8 cellular contexts compared by ENCODE assay signal in the genomic region with DNA sequence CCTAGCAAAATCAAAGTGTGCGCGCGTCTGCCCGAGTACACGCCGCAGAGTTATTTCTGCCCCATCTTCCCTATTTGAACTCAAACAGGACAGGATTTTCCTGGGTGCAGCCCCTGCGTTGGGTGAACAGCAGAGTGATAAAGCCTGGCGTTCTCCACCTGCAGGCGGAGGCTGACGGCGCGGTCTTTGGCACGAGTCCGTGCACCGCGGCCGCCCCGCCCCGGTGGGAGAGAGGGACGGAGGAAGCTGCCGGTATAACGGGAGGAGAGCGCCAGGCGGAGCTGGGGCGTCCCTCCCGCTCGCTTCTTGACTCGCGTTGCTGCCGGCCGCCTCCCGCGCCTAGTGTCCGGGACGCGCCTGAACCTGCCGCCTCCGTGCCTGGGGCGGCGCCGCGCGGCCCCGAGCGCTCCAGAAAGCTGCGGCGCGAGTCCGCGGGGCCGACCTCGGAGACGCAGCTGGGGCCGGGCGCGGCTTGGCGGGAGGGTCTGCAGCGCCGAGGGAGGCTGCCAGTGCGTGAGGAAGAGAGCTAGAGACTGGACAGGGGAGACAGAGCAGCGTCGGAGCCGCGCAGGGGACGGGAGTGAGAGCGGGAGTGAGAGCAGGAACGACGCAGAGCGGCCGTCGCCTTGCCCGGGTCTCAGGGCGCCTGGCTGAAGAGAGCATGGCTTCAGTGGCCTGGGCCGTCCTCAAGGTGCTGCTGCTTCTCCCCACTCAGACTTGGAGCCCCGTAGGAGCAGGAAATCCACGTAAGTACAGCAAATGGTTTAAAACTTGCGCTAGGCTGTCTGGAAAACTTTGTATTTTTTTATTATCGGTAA.
A peak's percentile ranks its signal among the peaks of the same experiment; 100 is the strongest.
DNase-seq lines count a peak whose midpoint lies in the region; ATAC-seq and TF ChIP-seq lines count a peak whose summit lies in the region.
"Not testable (repeated sequence)": the region's sequence is repeated elsewhere in the genome, so short reads cannot be mapped to it uniquely, and the experiment has no call there.

No MANE protein-coding gene starts in this region.

- TF ChIP-seq POLR2A in tibial nerve (IDR thresholded peaks at IDR 0.05) = not testable (repeated sequence)

- peak overlapping the region; percentile 30 for H3K4me2 ChIP-seq in H9 (ENCODE audit: insufficient read depth, insufficient read length, low read length)

- H3K36me3 ChIP-seq in ectodermal cell (ENCODE audit: control insufficient read depth, insufficient read depth, low read length); left ventricle myocardium inferior; lung (ENCODE audit: control insufficient read depth in 2 of 2, insufficient read depth in 2 of 2, low read length in 2 of 2); tibial nerve: not testable (repeated sequence)

- not testable (repeated sequence) for H2BK5ac ChIP-seq in H9 (ENCODE audit: insufficient read length, low read length)

- not testable (repeated sequence) for H3K9me3 ChIP-seq in H9 (ENCODE audit: control insufficient read depth, low read depth, low read length); ectodermal cell (ENCODE audit: control insufficient read depth, low read length); left ventricle myocardium inferior (replicated peaks); lung (ENCODE audit: control insufficient read depth in 2 of 2, insufficient read depth in 1 of 2, low read length in 1 of 2); tibial nerve

- not testable (repeated sequence) for H3K27me3 ChIP-seq in H9 (ENCODE audit: insufficient read depth, low read length); ectodermal cell (ENCODE audit: control insufficient read depth, insufficient read depth, low read length, poor library complexity, severe bottlenecking); left ventricle myocardium inferior (ENCODE audit: low read depth); lung (ENCODE audit: control insufficient read depth, insufficient read depth); tibial nerve

- intact Hi-C loops in left ventricle myocardium inferior (cut with micrococcal nuclease) = not testable (repeated sequence)

- not testable (repeated sequence) for H2BK12ac ChIP-seq in H9 (ENCODE audit: insufficient read length, low read depth, low read length)

- ATAC-seq in activated naive CD8-positive, alpha-beta T cell treated with anti-CD3 and anti-CD28 coated beads, Interleukin-2, amount 50 U/mL, for 24 hours; lung (ENCODE audit: insufficient read depth, low FRiP score): not testable (repeated sequence)

- not testable (repeated sequence) for TF ChIP-seq EP300 in tibial nerve (IDR thresholded peaks at IDR 0.05)

- DNase-seq in H9 (peak; percentile 45), RPMI7951 (ENCODE audit: low read depth) (peak; percentile 0), left ventricle myocardium inferior (peak; percentile 33), lung (ENCODE audit: low spot score) (peak; percentile 48), renal cortical epithelial cell (ENCODE audit: low read depth) (peak; percentile 7)
- peak; percentile 1 for DNase-seq in activated naive CD8-positive, alpha-beta T cell treated with anti-CD3 and anti-CD28 coated beads, Interleukin-2, amount 50 U/mL, for 24 hours
- not testable (repeated sequence) for DNase-seq in tibial nerve (ENCODE audit: low spot score in 2 of 2)

- not testable (repeated sequence) for H4K8ac ChIP-seq in H9 (replicated peaks; ENCODE audit: insufficient read length, low read depth, low read length)

- H3K9ac ChIP-seq in H9 (ENCODE audit: extremely low read depth, insufficient read length, low read length) = not testable (repeated sequence)

- H3K9me3 Mint-ChIP-seq in H9; activated naive CD8-positive, alpha-beta T cell treated with anti-CD3 and anti-CD28 coated beads, Interleukin-2, amount 50 U/mL, for 24 hours: not testable (repeated sequence)

- not testable (repeated sequence) for H3K27ac ChIP-seq in H9 (ENCODE audit: insufficient read length, low read depth, low read length); lung (ENCODE audit: low read depth in 1 of 2, low read length in 1 of 2); tibial nerve
- peak overlapping the region; percentile 36 for H3K27ac ChIP-seq in ectodermal cell (ENCODE audit: insufficient read depth, low read depth, low read length, poor library complexity, severe bottlenecking)
- peak overlapping the region; percentile 64 for H3K27ac ChIP-seq in left ventricle myocardium inferior (replicated peaks)

- not testable (repeated sequence) for H3K23ac ChIP-seq in H9 (ENCODE audit: insufficient read length, low read depth, low read length)

- not testable (repeated sequence) for H3T11ph ChIP-seq in H9 (ENCODE audit: low read length)

- not testable (repeated sequence) for H3K14ac ChIP-seq in H9 (ENCODE audit: insufficient read depth, low read length)

- H3K27ac Mint-ChIP-seq in H9; activated naive CD8-positive, alpha-beta T cell treated with anti-CD3 and anti-CD28 coated beads, Interleukin-2, amount 50 U/mL, for 24 hours: not testable (repeated sequence)

- not testable (repeated sequence) for H3K27me3 Mint-ChIP-seq in H9 (ENCODE audit: low read depth); activated naive CD8-positive, alpha-beta T cell treated with anti-CD3 and anti-CD28 coated beads, Interleukin-2, amount 50 U/mL, for 24 hours

- peak; percentile 34; the same call in 2 of the 3 replicates for TF ChIP-seq CTCF in H9 (conservative IDR thresholded peaks at IDR 0.05)
- TF ChIP-seq CTCF in left ventricle myocardium inferior (IDR thresholded peaks at IDR 0.05; ENCODE audit: borderline replicate concordance) = peak; percentile 34
- not testable (repeated sequence) for TF ChIP-seq CTCF in lung (IDR thresholded peaks at IDR 0.05; ENCODE audit: control extremely low read depth, extremely low read depth); tibial nerve (IDR thresholded peaks at IDR 0.05)

- H4K5ac ChIP-seq in H9 (ENCODE audit: insufficient read length, low read depth, low read length) = not testable (repeated sequence)

- not testable (repeated sequence) for H3K36me3 Mint-ChIP-seq in H9 (ENCODE audit: insufficient read depth in 1 of 3, low read depth in 3 of 3); activated naive CD8-positive, alpha-beta T cell treated with anti-CD3 and anti-CD28 coated beads, Interleukin-2, amount 50 U/mL, for 24 hours (ENCODE audit: low read depth)

- not testable (repeated sequence) for H2AK5ac ChIP-seq in H9 (ENCODE audit: insufficient read length, low read length)

- not testable (repeated sequence) for H3K23me2 ChIP-seq in H9 (ENCODE audit: insufficient read length, low read depth, low read length, poor library complexity, severe bottlenecking)

- H3K4me1 Mint-ChIP-seq in H9; activated naive CD8-positive, alpha-beta T cell treated with anti-CD3 and anti-CD28 coated beads, Interleukin-2, amount 50 U/mL, for 24 hours: not testable (repeated sequence)

- peak overlapping the region; percentile 31 for H3K4me3 ChIP-seq in ectodermal cell (ENCODE audit: insufficient read depth, low read depth, low read length)
- H3K4me3 ChIP-seq in left ventricle myocardium inferior = peak overlapping the region; percentile 64
- peak overlapping the region; percentile 27 for H3K4me3 ChIP-seq in lung
- H3K4me3 ChIP-seq in tibial nerve = peak overlapping the region in 3 of 4 donors; percentile 15 to 42 (median 33)

- H3K79me2 ChIP-seq in H9 (ENCODE audit: insufficient read depth, low read length) = not testable (repeated sequence)

- H3K56ac ChIP-seq in H9 (ENCODE audit: insufficient read length, low read depth, low read length) = not testable (repeated sequence)

- H3K4me3 Mint-ChIP-seq in H9 = peak overlapping the region; percentile 61 to 80
- not testable (repeated sequence) for H3K4me3 Mint-ChIP-seq in activated naive CD8-positive, alpha-beta T cell treated with anti-CD3 and anti-CD28 coated beads, Interleukin-2, amount 50 U/mL, for 24 hours

- H2BK120ac ChIP-seq in H9 (ENCODE audit: low read depth, low read length, poor library complexity, severe bottlenecking) = not testable (repeated sequence)

- not testable (repeated sequence) for H3K18ac ChIP-seq in H9 (ENCODE audit: insufficient read length, low read depth, low read length)

- H2BK20ac ChIP-seq in H9 (ENCODE audit: low read depth, low read length, poor library complexity, severe bottlenecking) = not testable (repeated sequence)

- not testable (repeated sequence) for H2AFZ ChIP-seq in H9 (ENCODE audit: low read length)

- not testable (repeated sequence) for H3K79me1 ChIP-seq in H9 (ENCODE audit: insufficient read depth, low read depth, low read length, poor library complexity, severe bottlenecking)

- no CpG with 5 or more reads among the region's 78 CpGs for WGBS in H9 (ENCODE audit: extremely low coverage, insufficient read length, low lambda C conversion rate)
- WGBS in ectodermal cell, 2 experiments = 0 to 2% methylated on average over 8 of the region's 78 CpGs
- 0 to 1% methylated on average over 8 to 44 of the region's 78 CpGs for WGBS in lung, 2 donors
- no CpG with 5 or more reads among the region's 78 CpGs for WGBS in tibial nerve, 2 donors

- H4K91ac ChIP-seq in H9 (ENCODE audit: insufficient read length, low read depth, low read length) = not testable (repeated sequence)

- not testable (repeated sequence) for H2BK15ac ChIP-seq in H9 (ENCODE audit: low read depth, low read length)

- not testable (repeated sequence) for H4K20me1 ChIP-seq in H9 (ENCODE audit: control insufficient read depth, insufficient read depth, insufficient read length)

- H3K4me1 ChIP-seq in H9 (ENCODE audit: insufficient read depth, low read length); ectodermal cell (ENCODE audit: control insufficient read depth, insufficient read depth, low read length); left ventricle myocardium inferior; lung (ENCODE audit: control insufficient read depth in 2 of 2, insufficient read depth in 2 of 2, low read length in 2 of 2); tibial nerve: not testable (repeated sequence)

- H3K4ac ChIP-seq in H9 (ENCODE audit: low read depth, low read length) = not testable (repeated sequence)
